ENCODE assay signal across 8 cellular contexts in genomic region chr7:23106491-23106800, GRCh38. TPM values are rescaled to one million over a fixed set of nuclear protein-coding genes. Genes with fewer than 3 reads are reported as not detected.
A peak's percentile ranks its signal among the peaks of the same experiment; 100 is the strongest.
DNase-seq lines count a peak whose midpoint lies in the region; ATAC-seq lines count a peak whose summit lies in the region.

No MANE protein-coding gene starts in this region.

- no peaks in the 10 kb centered on the region for H3K27me3 Mint-ChIP-seq in activated T-helper 2 cell treated with anti-CD3 and anti-CD28 coated beads, Interferon-gamma antibody, Interleukin-2, Interleukin-4, amounts not matched to agents 10 μg/mL and 5 μg/mL and 100 μg/mL, durations not matched to agents 14 hours and 24 hours and 36 hours (ENCODE audit: low read depth)

- H4K20me1 ChIP-seq in Karpas-422 (ENCODE audit: insufficient read depth, low read depth, low read length): peaks cover 20% of the 10 kb centered on the region; the same call in 1 of the 2 replicates

- peak overlapping the region; percentile 92 for H3K4me2 ChIP-seq in Karpas-422 (ENCODE audit: low read depth, low read length, poor library complexity, severe bottlenecking)

- intact Hi-C loops in activated T-helper 2 cell treated with anti-CD3 and anti-CD28 coated beads, Interferon-gamma antibody, Interleukin-2, Interleukin-4, amounts not matched to agents 10 μg/mL and 5 μg/mL and 100 μg/mL, durations not matched to agents 14 hours and 24 hours and 36 hours (cut with micrococcal nuclease): loop anchor here (5.0 kb wide), 1 partner anchor 284 kb away; the partner anchor contains the start of gene TOMM7
- intact Hi-C loops in left ventricle myocardium superior (cut with micrococcal nuclease): loop anchor here (10.0 kb wide), 1 partner anchor 78 kb away; the partner anchor contains the start of gene NUP42

- DNase-seq in DMS53 treated with DMSO at 0.1 percent for 48 hours (lab: John Stamatoyannopoulos, UW; ENCODE audit: unreplicated experiment) (peak; percentile 69), Karpas-422 (no peak), left ventricle myocardium superior (no peak), renal cortical epithelial cell (ENCODE audit: low read depth) (peak; percentile 23), NOMO-1 (lab: John Stamatoyannopoulos, UW; ENCODE audit: unreplicated experiment in 2 of 2) (no peak), iPS-NIHi7 (ENCODE audit: extremely low spot score) (no peak)
- no peak for DNase-seq in activated T-helper 2 cell treated with anti-CD3 and anti-CD28 coated beads, Interferon-gamma antibody, Interleukin-2, Interleukin-4, amounts not matched to agents 10 μg/mL and 5 μg/mL and 100 μg/mL, durations not matched to agents 14 hours and 24 hours and 36 hours (ENCODE audit: low spot score)

- H3K9me3 Mint-ChIP-seq in activated T-helper 2 cell treated with anti-CD3 and anti-CD28 coated beads, Interferon-gamma antibody, Interleukin-2, Interleukin-4, amounts not matched to agents 10 μg/mL and 5 μg/mL and 100 μg/mL, durations not matched to agents 14 hours and 24 hours and 36 hours: no peaks in the 10 kb centered on the region

- H3K79me2 ChIP-seq in Karpas-422 (ENCODE audit: low read length): peaks cover 52% of the 10 kb centered on the region

- no peaks in the 10 kb centered on the region for H3K9me3 ChIP-seq in Karpas-422 (ENCODE audit: low read length)

- H3K4me1 Mint-ChIP-seq in activated T-helper 2 cell treated with anti-CD3 and anti-CD28 coated beads, Interferon-gamma antibody, Interleukin-2, Interleukin-4, amounts not matched to agents 10 μg/mL and 5 μg/mL and 100 μg/mL, durations not matched to agents 14 hours and 24 hours and 36 hours (ENCODE audit: low read depth): peaks cover 34% of the 10 kb centered on the region

- H3K27ac Mint-ChIP-seq in activated T-helper 2 cell treated with anti-CD3 and anti-CD28 coated beads, Interferon-gamma antibody, Interleukin-2, Interleukin-4, amounts not matched to agents 10 μg/mL and 5 μg/mL and 100 μg/mL, durations not matched to agents 14 hours and 24 hours and 36 hours: peak overlapping the region; percentile 42

- ATAC-seq in GM21447 (IDR thresholded peaks at IDR 0.05; ENCODE audit: unreplicated experiment) (peak; percentile 10), left ventricle myocardium superior (peak; percentile 58)

- no peaks in the 10 kb centered on the region for H3K27me3 ChIP-seq in Karpas-422 (ENCODE audit: low read length)

- no peaks in the 10 kb centered on the region; the same call in 1 of the 2 replicates for H3K36me3 ChIP-seq in Karpas-422 (ENCODE audit: insufficient read depth, low read length)

- no peaks in the 10 kb centered on the region for H3K9me2 ChIP-seq in Karpas-422 (replicated peaks; ENCODE audit: insufficient read depth, low read length)

- H3K4me3 Mint-ChIP-seq in activated T-helper 2 cell treated with anti-CD3 and anti-CD28 coated beads, Interferon-gamma antibody, Interleukin-2, Interleukin-4, amounts not matched to agents 10 μg/mL and 5 μg/mL and 100 μg/mL, durations not matched to agents 14 hours and 24 hours and 36 hours (ENCODE audit: low read depth): peak overlapping the region; percentile 93

- H3K4me1 ChIP-seq in Karpas-422 (ENCODE audit: low read length): peaks cover 23% of the 10 kb centered on the region

- peak overlapping the region; percentile 99 for H2AFZ ChIP-seq in Karpas-422 (ENCODE audit: low read length)

- peaks cover 5% of the 10 kb centered on the region for H3K36me3 Mint-ChIP-seq in activated T-helper 2 cell treated with anti-CD3 and anti-CD28 coated beads, Interferon-gamma antibody, Interleukin-2, Interleukin-4, amounts not matched to agents 10 μg/mL and 5 μg/mL and 100 μg/mL, durations not matched to agents 14 hours and 24 hours and 36 hours (ENCODE audit: low read depth)

- H3K9ac ChIP-seq in Karpas-422 (ENCODE audit: low read length): peak overlapping the region; percentile 96

- peak overlapping the region; percentile 95 for H3K4me3 ChIP-seq in Karpas-422 (ENCODE audit: low read length)

- H3K27ac ChIP-seq in Karpas-422 (ENCODE audit: low read length): peak overlapping the region; percentile 77; the same call in 1 of the 2 replicates

RNA-seq across cellular contexts. Expression of gene KLHL7, which starts 0.9 kb away (rescaled TPM):
- total RNA-seq in Karpas-422 (2014; rRNA removed; shearing (Covaris generic); ENCODE audit: low replicate concordance): 20.2 and 23.1 TPM in 2 replicates
- total RNA-seq in activated T-helper 2 cell treated with anti-CD3 and anti-CD28 coated beads, Interferon-gamma antibody, Interleukin-2, Interleukin-4, amounts not matched to agents 10 μg/mL and 5 μg/mL and 100 μg/mL, durations not matched to agents 14 hours and 24 hours and 36 hours: 20.2 and 21.6 TPM in 2 replicates
- total RNA-seq in left ventricle myocardium superior (195 TPM), renal cortical epithelial cell (50.6 and 53.1 TPM in 2 replicates)

Comparison
In these comparisons a context has a peak if more than half of its experiments do, and no peak if none do; other contexts are left out.
1. DNase-seq: peak in DMS53 treated with DMSO at 0.1 percent for 48 hours (single experiment) and renal cortical epithelial cell (single experiment); none in Karpas-422 (single experiment), activated T-helper 2 cell treated with anti-CD3 and anti-CD28 coated beads, Interferon-gamma antibody, Interleukin-2, Interleukin-4, amounts not matched to agents 10 μg/mL and 5 μg/mL and 100 μg/mL, durations not matched to agents 14 hours and 24 hours and 36 hours (single experiment), left ventricle myocardium superior (single experiment), NOMO-1 (0 of 2) and iPS-NIHi7 (single experiment).